In the genomic region with DNA sequence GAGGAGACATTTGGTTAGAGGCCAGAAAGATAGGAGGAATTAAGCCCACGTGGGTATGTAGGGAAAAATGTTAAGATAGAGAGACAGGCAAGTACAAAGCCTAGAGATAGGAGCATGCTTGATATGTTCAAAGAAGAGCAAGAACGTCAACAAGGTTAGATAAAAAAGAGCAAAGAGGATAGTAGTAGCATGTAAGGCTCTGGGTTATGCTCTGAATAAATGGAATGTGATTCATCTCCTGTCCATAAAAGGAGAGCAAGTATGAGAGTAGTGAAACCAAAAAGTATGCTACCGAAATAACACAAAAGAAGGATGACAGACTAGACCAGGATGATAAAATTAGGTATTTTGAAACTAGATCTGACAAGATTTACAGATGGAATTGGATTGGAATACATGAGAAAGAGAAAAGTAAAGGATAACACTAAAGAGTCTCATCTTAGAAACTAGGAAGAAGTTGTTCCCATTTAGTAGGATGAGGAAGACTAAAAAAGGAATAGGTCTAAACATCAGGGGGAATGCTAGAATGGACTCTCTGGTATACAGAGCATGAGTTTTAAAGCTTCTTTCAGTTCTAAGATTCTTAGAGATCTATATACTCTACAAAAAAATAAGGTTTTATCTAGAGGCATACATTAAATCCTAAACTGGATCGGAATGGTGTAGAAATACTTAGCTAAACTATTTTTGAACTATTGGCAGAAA, we compare ENCODE assay signal across 11 cellular contexts. TPM values are rescaled to one million over a fixed set of nuclear protein-coding genes. Genes with fewer than 3 reads are reported as not detected.
DNase-seq lines count a peak whose midpoint lies in the region; TF ChIP-seq lines count a peak whose summit lies in the region.
"Had no signal": no experiment of that assay in that cellular context is flagged by ENCODE, and none has a peak within 500 bp of the region (broad histone marks: within the 10 kb centered on the region; RNA-seq: fewer than 3 reads in every experiment).

No MANE protein-coding gene starts in this region.

- DNase-seq in AG10803 (ENCODE audit: low read depth) (peak; percentile 25), GM04503 (ENCODE audit: low read depth) (peak; percentile 24), adipocyte (ENCODE audit: low read depth) (peak; percentile 55), mesothelial cell of epicardium (ENCODE audit: low spot score in 2 of 2, unreplicated experiment in 2 of 2) (no peak), retina (no peak), coronary artery (ENCODE audit: low spot score) (no peak), NCI-H2171 (lab: John Stamatoyannopoulos, UW) (no peak), NCI-H1092 treated with DMSO at 0.1 percent for 48 hours (lab: John Stamatoyannopoulos, UW) (no peak)
- DNase-seq: DMS53; effector memory CD8-positive, alpha-beta T cell had no signal

- H3K27ac ChIP-seq in coronary artery: no peak overlapping the region
- H3K27ac ChIP-seq: skin epidermis had no signal

- H3K4me3 Mint-ChIP-seq in mesothelial cell of epicardium: no peak overlapping the region
- H3K4me3 Mint-ChIP-seq: effector memory CD8-positive, alpha-beta T cell had no signal

- peak overlapping the region; percentile 26 for H3K27ac Mint-ChIP-seq in mesothelial cell of epicardium

- no peak for TF ChIP-seq CTCF in AG10803 (conservative IDR thresholded peaks at IDR 0.05; ENCODE audit: low read length)
- no peak for TF ChIP-seq CTCF in mesothelial cell of epicardium (IDR thresholded peaks at IDR 0.05; ENCODE audit: unreplicated experiment)
- TF ChIP-seq CTCF in coronary artery (IDR thresholded peaks at IDR 0.05): no peak

- no peaks in the 10 kb centered on the region for H3K9me3 Mint-ChIP-seq in mesothelial cell of epicardium
- H3K9me3 Mint-ChIP-seq: effector memory CD8-positive, alpha-beta T cell had no signal

- H3K36me3 ChIP-seq in adipocyte (ENCODE audit: control insufficient read depth, insufficient read depth, low read length, severe bottlenecking): peaks cover 76% of the 10 kb centered on the region

- H3K4me1 Mint-ChIP-seq in mesothelial cell of epicardium: peaks cover 12% of the 10 kb centered on the region

- no peaks in the 10 kb centered on the region for H3K9me3 ChIP-seq in adipocyte (ENCODE audit: control insufficient read depth, low read length)

- peaks cover 13% of the 10 kb centered on the region for H3K4me1 ChIP-seq in adipocyte (ENCODE audit: control insufficient read depth, insufficient read depth, low read length)

- H3K4me3 ChIP-seq in AG10803 (ENCODE audit: low read length): no peak overlapping the region
- H3K4me3 ChIP-seq in adipocyte (ENCODE audit: low read length): no peak overlapping the region
- no peak overlapping the region for H3K4me3 ChIP-seq in coronary artery
- H3K4me3 ChIP-seq: skin epidermis had no signal

- no peaks in the 10 kb centered on the region for H3K27me3 ChIP-seq in adipocyte (replicated peaks; ENCODE audit: control insufficient read depth, insufficient read depth, low read length)

- peaks cover 21% of the 10 kb centered on the region for H3K36me3 Mint-ChIP-seq in mesothelial cell of epicardium

- H3K9ac ChIP-seq in adipocyte (ENCODE audit: low read length): no peak overlapping the region

- H3K27me3 Mint-ChIP-seq in mesothelial cell of epicardium (ENCODE audit: low read depth): no peaks in the 10 kb centered on the region
- H3K27me3 Mint-ChIP-seq: effector memory CD8-positive, alpha-beta T cell had no signal

RNA-seq across cellular contexts. Expression of gene TRPM7, which starts 59.1 kb away (rescaled TPM):
- total RNA-seq in mesothelial cell of epicardium: 47.0 to 50.4 TPM (median 49.8 TPM) in 3 replicates

Comparison
In these comparisons a context has a peak if more than half of its experiments do, and no peak if none do; other contexts are left out.
1. DNase-seq: peak in AG10803 (single experiment), GM04503 (single experiment) and adipocyte (single experiment); none in mesothelial cell of epicardium (0 of 2), retina (single experiment), coronary artery (single experiment), NCI-H2171 (single experiment) and NCI-H1092 treated with DMSO at 0.1 percent for 48 hours (single experiment).